ENCODE assay signal across 19 cellular contexts in genomic region chr11:86377972-86378371, GRCh38. TPM values are rescaled to one million over a fixed set of nuclear protein-coding genes. Genes with fewer than 3 reads are reported as not detected.
DNase-seq lines count a peak whose midpoint lies in the region; ATAC-seq, FAIRE-seq and TF ChIP-seq lines count a peak whose summit lies in the region.
"Had no signal": no experiment of that assay in that cellular context is flagged by ENCODE, and none has a peak within 500 bp of the region (broad histone marks: within the 10 kb centered on the region; RNA-seq: fewer than 3 reads in every experiment).

No MANE protein-coding gene starts in this region.

- POLR2A ChIA-PET in A549 (lab: Yijun Ruan, JAX) (no interaction called here), PC-3 (lab: Charles Lee; ENCODE audit: unreplicated experiment) (no interaction called here)
- POLR2A ChIA-PET in activated CD4-positive, alpha-beta memory T cell treated with anti-CD3 and anti-CD28 coated beads, Interleukin-2, amount 10 ng/mL, durations not matched to agents 7 days and 5 days (lab: Charles Lee): no interaction called here

- peaks cover 15% of the 10 kb centered on the region for H3K4me1 Mint-ChIP-seq in endodermal cell
- H3K4me1 Mint-ChIP-seq in activated CD4-positive, alpha-beta memory T cell treated with anti-CD3 and anti-CD28 coated beads, Interleukin-2, amount 10 ng/mL, durations not matched to agents 7 days and 5 days: no peaks in the 10 kb centered on the region
- H3K4me1 Mint-ChIP-seq: CD4-positive, alpha-beta memory T cell had no signal

- no peak for FAIRE-seq in A549 (lab: Jason Lieb, UNC)
- FAIRE-seq: GM12891, GM18507 had no signal

- TF ChIP-seq POLR2A in A549 (IDR thresholded peaks at IDR 0.05; ENCODE audit: low read length): no peak

- H3K4me2 ChIP-seq in A549: no peak overlapping the region
- no peak overlapping the region for H3K4me2 ChIP-seq in PC-3 (ENCODE audit: low read length)

- no TSS peak for BruUV-seq in PC-3 (replicated peaks; lab: Mats Ljungman, UMichigan)

- H4K20me1 ChIP-seq in PC-3 (ENCODE audit: low read length): no peaks in the 10 kb centered on the region

- H3K27me3 ChIP-seq in PC-3 (ENCODE audit: low read length): no peaks in the 10 kb centered on the region
- no peaks in the 10 kb centered on the region for H3K27me3 ChIP-seq in endodermal cell (ENCODE audit: control insufficient read depth, insufficient read depth, low read length, poor library complexity, severe bottlenecking)

- peaks cover 13% of the 10 kb centered on the region for H3K9me3 Mint-ChIP-seq in endodermal cell
- H3K9me3 Mint-ChIP-seq in activated CD4-positive, alpha-beta memory T cell treated with anti-CD3 and anti-CD28 coated beads, Interleukin-2, amount 10 ng/mL, durations not matched to agents 7 days and 5 days: peaks cover 3% of the 10 kb centered on the region

- H3K27me3 Mint-ChIP-seq in endodermal cell (ENCODE audit: insufficient read depth): peaks cover 9% of the 10 kb centered on the region
- peaks cover 10% of the 10 kb centered on the region for H3K27me3 Mint-ChIP-seq in activated CD4-positive, alpha-beta memory T cell treated with anti-CD3 and anti-CD28 coated beads, Interleukin-2, amount 10 ng/mL, durations not matched to agents 7 days and 5 days

- H3K36me3 ChIP-seq in PC-3 (ENCODE audit: low read depth, low read length) (no peaks in the 10 kb centered on the region), endodermal cell (ENCODE audit: control insufficient read depth, insufficient read depth, low read length) (no peaks in the 10 kb centered on the region)

- no peak for TF ChIP-seq RAD21 in A549 (conservative IDR thresholded peaks at IDR 0.05 in 1 of 2, IDR thresholded peaks at IDR 0.05 in 1 of 2)

- H3K4me3 Mint-ChIP-seq in endodermal cell: no peak overlapping the region
- no peak overlapping the region for H3K4me3 Mint-ChIP-seq in activated CD4-positive, alpha-beta memory T cell treated with anti-CD3 and anti-CD28 coated beads, Interleukin-2, amount 10 ng/mL, durations not matched to agents 7 days and 5 days
- H3K4me3 Mint-ChIP-seq: CD4-positive, alpha-beta memory T cell had no signal

- H3K4me3 ChIP-seq in A549: no peak overlapping the region
- no peak overlapping the region for H3K4me3 ChIP-seq in PC-3 (ENCODE audit: low read length)
- peak overlapping the region; percentile 4 for H3K4me3 ChIP-seq in endodermal cell (ENCODE audit: low read length)

- H3K36me3 Mint-ChIP-seq in endodermal cell (ENCODE audit: low read depth): no peaks in the 10 kb centered on the region
- no peaks in the 10 kb centered on the region for H3K36me3 Mint-ChIP-seq in activated CD4-positive, alpha-beta memory T cell treated with anti-CD3 and anti-CD28 coated beads, Interleukin-2, amount 10 ng/mL, durations not matched to agents 7 days and 5 days (ENCODE audit: low read depth)
- H3K36me3 Mint-ChIP-seq: CD4-positive, alpha-beta memory T cell had no signal

- ATAC-seq in A549: no peak
- no peak for ATAC-seq in PC-3
- ATAC-seq in GM21526 (IDR thresholded peaks at IDR 0.05; ENCODE audit: low FRiP score, unreplicated experiment): no peak

- no peak overlapping the region for H3K27ac Mint-ChIP-seq in endodermal cell
- no peak overlapping the region for H3K27ac Mint-ChIP-seq in activated CD4-positive, alpha-beta memory T cell treated with anti-CD3 and anti-CD28 coated beads, Interleukin-2, amount 10 ng/mL, durations not matched to agents 7 days and 5 days
- H3K27ac Mint-ChIP-seq: CD4-positive, alpha-beta memory T cell had no signal

- TF ChIP-seq EP300 in A549 (IDR thresholded peaks at IDR 0.05): no peak

- intact Hi-C loops in PC-3 (cut with micrococcal nuclease): no loop called here

- H3K9me3 ChIP-seq in A549 (no peaks in the 10 kb centered on the region), PC-3 (ENCODE audit: low read length) (no peaks in the 10 kb centered on the region), endodermal cell (ENCODE audit: control insufficient read depth, low read length) (peaks cover 33% of the 10 kb centered on the region)

- H2AFZ ChIP-seq in PC-3 (ENCODE audit: low read length): no peak overlapping the region

- no peak for DNase-seq in A549 (ENCODE audit: low read depth in 1 of 2, low spot score in 1 of 2)
- DNase-seq in DMS53 treated with DMSO at 0.1 percent for 48 hours (lab: John Stamatoyannopoulos, UW; ENCODE audit: unreplicated experiment): peak; percentile 37
- DNase-seq in PC-3: peak; percentile 2
- DNase-seq in endodermal cell: no peak
- DNase-seq in activated CD4-positive, alpha-beta memory T cell treated with anti-CD3 and anti-CD28 coated beads, Interleukin-2, amount 10 ng/mL, durations not matched to agents 7 days and 5 days: no peak
- DNase-seq in stimulated activated CD4-positive, alpha-beta T cell treated with anti-CD3 and anti-CD28 coated beads, Interleukin-4, amount 100 ng/mL, for 24 hours: no peak
- DNase-seq: 8988T; C1 segment of cervical spinal cord; CD4-positive, alpha-beta memory T cell; COR-L47; DMS153; DMS79 treated with DMSO at 0.1 percent for 48 hours; GF-D8; GOT3; H7; HCEC 1CT had no signal

- H3K4me1 ChIP-seq in A549 (no peaks in the 10 kb centered on the region), PC-3 (ENCODE audit: insufficient read depth, low read length) (no peaks in the 10 kb centered on the region), endodermal cell (ENCODE audit: control insufficient read depth, insufficient read depth, low read length) (no peaks in the 10 kb centered on the region)

- TF ChIP-seq CTCF in A549 (IDR thresholded peaks at IDR 0.05) (no peak), PC-3 (conservative IDR thresholded peaks at IDR 0.05; ENCODE audit: low read depth, low read length) (no peak), endodermal cell (conservative IDR thresholded peaks at IDR 0.05) (no peak)

- H3K27ac ChIP-seq in A549 (no peak overlapping the region), PC-3 (ENCODE audit: low read length) (no peak overlapping the region), endodermal cell (ENCODE audit: low read depth, low read length) (no peak overlapping the region)

- H3K9ac ChIP-seq in PC-3 (ENCODE audit: low read length): no peak overlapping the region
- H3K9ac ChIP-seq in endodermal cell (ENCODE audit: extremely low read depth, low read length, poor library complexity, severe bottlenecking): no peak overlapping the region

- H3F3A ChIP-seq in PC-3 (ENCODE audit: low read length, unreplicated experiment): no peaks in the 10 kb centered on the region

- H3K9me2 ChIP-seq in PC-3 (replicated peaks; ENCODE audit: low read length): no peaks in the 10 kb centered on the region

- CTCF ChIA-PET in A549 (lab: Yijun Ruan, JAX): no interaction called here
- CTCF ChIA-PET in PC-3 (lab: Charles Lee): no interaction called here
- CTCF ChIA-PET in activated CD4-positive, alpha-beta memory T cell treated with anti-CD3 and anti-CD28 coated beads, Interleukin-2, amount 10 ng/mL, durations not matched to agents 7 days and 5 days (lab: Charles Lee): no interaction called here

- no peaks in the 10 kb centered on the region for H3K79me2 ChIP-seq in PC-3 (ENCODE audit: low read length)

TF ChIP-seq in A549, 52 proteins besides CTCF, POLR2A, EP300 and RAD21:
- no peak for TF ChIP-seq CEBPB (IDR thresholded peaks at IDR 0.05)
- TF ChIP-seq MAFK (IDR thresholded peaks at IDR 0.05; ENCODE audit: partially characterized antibody): peak; percentile 90

RNA-seq across cellular contexts. Expression of gene CCDC81, which starts 3.3 kb away (rescaled TPM):
- polyA plus RNA-seq in A549 (2011; rRNA removed) (0.26 and 0.71 TPM in 2 replicates), A549 (2017; fragmentation: RNase III; extraction: RNeasy Plus Mini Kit Qiagen cat#74134 plus additional on column Dnase treatment) (0.18 to 0.30 TPM (median 0.29 TPM) in 3 replicates)
- polyA plus RNA-seq in A549 (2012; cell fraction: cytosol; rRNA removed): 0.10 and 0.17 TPM in 2 replicates
- polyA plus RNA-seq in A549 (2012; cell fraction: nucleus; rRNA removed): 0.55 and 0.76 TPM in 2 replicates
- polyA minus RNA-seq in A549 (2011; rRNA and poly(A)+ RNA removed): 0.83 TPM in 1 of 2 replicates, not detected in the other
- total RNA-seq in PC-3 (2014; rRNA removed) (0.11 TPM in 1 of 2 replicates, not detected in the other), endodermal cell (10 to 100 TPM; 33.3 to 34.0 TPM)
- 8.6 TPM for polyA plus RNA-seq in endodermal cell (2013, experiment 1 of 2)
- 11.5 TPM for polyA plus RNA-seq in endodermal cell (2013, experiment 2 of 2)
- under 1 TPM; 0.45 to 0.53 TPM for total RNA-seq in activated CD4-positive, alpha-beta memory T cell treated with anti-CD3 and anti-CD28 coated beads, Interleukin-2, amount 10 ng/mL, durations not matched to agents 7 days and 5 days

Comparison
In these comparisons a context has a peak if more than half of its experiments do, and no peak if none do; other contexts are left out.
1. DNase-seq: peak in DMS53 treated with DMSO at 0.1 percent for 48 hours (single experiment) and PC-3 (single experiment); none in A549 (0 of 2), endodermal cell (single experiment), activated CD4-positive, alpha-beta memory T cell treated with anti-CD3 and anti-CD28 coated beads, Interleukin-2, amount 10 ng/mL, durations not matched to agents 7 days and 5 days (single experiment) and stimulated activated CD4-positive, alpha-beta T cell treated with anti-CD3 and anti-CD28 coated beads, Interleukin-4, amount 100 ng/mL, for 24 hours (single experiment).
2. RNA of gene CCDC81, which starts 3.3 kb away (total RNA-seq): 33.3 to 34.0 TPM in endodermal cell; 0.45 to 0.53 TPM in activated CD4-positive, alpha-beta memory T cell treated with anti-CD3 and anti-CD28 coated beads, Interleukin-2, amount 10 ng/mL, durations not matched to agents 7 days and 5 days and 0.11 TPM in PC-3; every median in the first group is over 10 times any median in the second.